In the genomic region with DNA sequence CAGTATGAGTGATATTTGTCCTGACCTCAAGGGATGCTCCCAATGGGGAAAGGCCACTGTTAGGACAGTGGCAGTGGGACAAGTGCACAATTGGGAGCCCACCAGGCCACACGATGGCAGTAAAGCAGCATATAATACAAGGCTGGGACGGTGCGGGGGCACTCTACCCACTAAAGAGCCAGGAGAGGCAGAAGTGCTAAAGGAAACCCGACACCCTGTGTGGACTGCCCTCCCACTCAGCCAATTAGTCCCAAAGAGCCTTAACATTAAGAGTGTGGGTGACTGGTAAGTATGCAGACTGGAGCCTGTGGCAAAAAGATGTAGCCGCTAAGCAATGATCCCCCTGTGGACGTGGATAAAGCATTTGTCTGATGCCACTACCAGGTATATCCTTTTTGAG, we compare ENCODE assay signal across 8 cellular contexts. TPM values are rescaled to one million over a fixed set of nuclear protein-coding genes. Genes with fewer than 3 reads are reported as not detected.
DNase-seq lines count a peak whose midpoint lies in the region; FAIRE-seq and TF ChIP-seq lines count a peak whose summit lies in the region.

No MANE protein-coding gene starts in this region.

- no peaks in the 10 kb centered on the region for H3K79me2 ChIP-seq in keratinocyte (ENCODE audit: control insufficient read depth, insufficient read depth, low read length)

- intact Hi-C loops in Calu3 (cut with micrococcal nuclease; ENCODE audit: unreplicated experiment) = loop anchor here (2.0 kb wide), 1 partner anchor 202 kb away; no protein-coding TSS in a partner anchor

- peaks cover 3% of the 10 kb centered on the region for H3K4me1 ChIP-seq in keratinocyte (ENCODE audit: control insufficient read depth, extremely low read depth, insufficient read depth, low read length)

- in situ Hi-C loops in brain microvascular endothelial cell (cut with HindIII; ENCODE audit: low pct_ligation_motif_present, low sequenced_read_pairs) = no loop called here

- no peak overlapping the region for H3K4me3 Mint-ChIP-seq in Calu3 (ENCODE audit: low read depth, unreplicated experiment)

- no peaks in the 10 kb centered on the region for H3K9me3 Mint-ChIP-seq in Calu3 (ENCODE audit: low read depth, unreplicated experiment)

- H3K36me3 ChIP-seq in brain microvascular endothelial cell (replicated peaks) (no peaks in the 10 kb centered on the region), keratinocyte (ENCODE audit: control insufficient read depth in 2 of 2, extremely low read depth in 1 of 2, insufficient read depth in 2 of 2, low read length in 2 of 2) (no peaks in the 10 kb centered on the region)

- CTCF ChIA-PET in Calu3 (lab: Charles Lee) = interaction anchor here (1.4 to 1.5 kb wide), 2 partner anchors 38 to 203 kb away, joined by 3 read pairs; no protein-coding TSS in a partner anchor

- no peaks in the 10 kb centered on the region for H3K9me1 ChIP-seq in keratinocyte (ENCODE audit: control insufficient read depth, extremely low read depth, insufficient read depth, low read length)

- H3K27ac ChIP-seq in brain microvascular endothelial cell = no peak overlapping the region
- no peak overlapping the region for H3K27ac ChIP-seq in keratinocyte (ENCODE audit: control insufficient read depth, insufficient read depth, low read length)

- no peak for FAIRE-seq in keratinocyte (lab: Jason Lieb, UNC)

- H4K20me1 ChIP-seq in keratinocyte (ENCODE audit: control insufficient read depth, extremely low read depth, insufficient read depth, low read length) = no peaks in the 10 kb centered on the region

- peaks cover 14% of the 10 kb centered on the region for H3K4me1 Mint-ChIP-seq in Calu3 (ENCODE audit: low read depth, unreplicated experiment)

- DNase-seq in Calu3 (peak; percentile 82), H4 (ENCODE audit: low spot score) (peak; percentile 61), NCI-H2029 (lab: John Stamatoyannopoulos, UW) (peak; percentile 79), UCSD-AML1 (lab: John Stamatoyannopoulos, UW; ENCODE audit: unreplicated experiment) (peak; percentile 77), brain microvascular endothelial cell (peak; percentile 47), keratinocyte (ENCODE audit: low read depth, low spot score) (no peak), hepatic stellate cell (ENCODE audit: low spot score) (no peak)
- DNase-seq in stimulated activated CD4-positive, alpha-beta T cell treated with anti-CD3 and anti-CD28 coated beads, Interleukin-1b, Interleukin-23, amount 100 ng/mL, for 24 hours (ENCODE audit: low read depth in 4 of 4, low spot score in 1 of 4) = peak; percentile 6 to 49 (median 30)

- TF ChIP-seq CTCF in Calu3 (IDR thresholded peaks at IDR 0.05; ENCODE audit: unreplicated experiment) (peak; percentile 43), brain microvascular endothelial cell (IDR thresholded peaks at IDR 0.05; ENCODE audit: low read depth, low read length, missing control alignments) (peak; percentile 77), keratinocyte (optimal IDR thresholded peaks at IDR 0.05 in 1 of 3, IDR thresholded peaks at IDR 0.05 in 1 of 3, conservative IDR thresholded peaks at IDR 0.05 in 1 of 3; ENCODE audit: extremely low read depth in 1 of 3, insufficient read depth in 2 of 3, low read length in 3 of 3) (peak; percentile 29 to 93 (median 60))

- H3K9ac ChIP-seq in keratinocyte (ENCODE audit: control insufficient read depth, extremely low read depth, insufficient read depth, low read length) = no peak overlapping the region

- no peak overlapping the region for H2AFZ ChIP-seq in keratinocyte (ENCODE audit: control insufficient read depth, low read length)

- H3K27me3 Mint-ChIP-seq in Calu3 (ENCODE audit: unreplicated experiment) = no peaks in the 10 kb centered on the region

- H3K4me3 ChIP-seq in brain microvascular endothelial cell (ENCODE audit: low read depth, low read length) (peak overlapping the region; percentile 20), keratinocyte (ENCODE audit: control insufficient read depth in 2 of 3, extremely low read depth in 1 of 3, insufficient read depth in 2 of 3, low read depth in 1 of 3, low read length in 3 of 3) (no peak overlapping the region)

- dilution Hi-C loops in keratinocyte (cut with MboI; ENCODE audit: extremely low pct_ligation_motif_present, low sequenced_read_pairs) = no loop called here

- H3K27ac Mint-ChIP-seq in Calu3 (ENCODE audit: unreplicated experiment) = no peak overlapping the region

- no peaks in the 10 kb centered on the region for H3K36me3 Mint-ChIP-seq in Calu3 (ENCODE audit: insufficient read depth, unreplicated experiment)

- no peaks in the 10 kb centered on the region for H3K9me3 ChIP-seq in keratinocyte (ENCODE audit: control insufficient read depth, low read depth, low read length)

- H3K27me3 ChIP-seq in brain microvascular endothelial cell (replicated peaks) (no peaks in the 10 kb centered on the region), keratinocyte (ENCODE audit: control insufficient read depth, extremely low read depth, insufficient read depth, low read length) (no peaks in the 10 kb centered on the region)

- H3K4me2 ChIP-seq in keratinocyte (ENCODE audit: control insufficient read depth, extremely low read depth, insufficient read depth, low read depth, low read length) = peak overlapping the region; percentile 35

- no TSS peak for BruUV-seq in Calu3 (replicated peaks; lab: Mats Ljungman, UMichigan)

RNA-seq across cellular contexts. Expression of a gene that starts 8.2 kb away (rescaled TPM):
- total RNA-seq in Calu3 (2022) = 8.0 and 8.3 TPM in 2 replicates
- 1.3 and 1.5 TPM in 2 replicates for total RNA-seq in H4 (2014; rRNA removed; shearing (Covaris generic))
- polyA plus RNA-seq in keratinocyte = 9.1 to 12.2 TPM (median 9.6 TPM) in 3 replicates
- polyA plus RNA-seq in keratinocyte (2011; ENCODE audit: low read depth) = 0.66 TPM
- 3.7 and 4.7 TPM in 2 replicates for polyA plus RNA-seq in keratinocyte (2011; cell fraction: cytosol; rRNA removed)
- 24.5 and 29.1 TPM in 2 replicates for polyA plus RNA-seq in keratinocyte (2011; cell fraction: nucleus; rRNA removed)
- polyA plus RNA-seq in keratinocyte (2012; ENCODE audit: low replicate concordance) = 3.8 and 8.4 TPM in 2 replicates
- 4.5 to 13.7 TPM (median 4.7 TPM) in 3 replicates for polyA minus RNA-seq in keratinocyte
- polyA minus RNA-seq in keratinocyte (2011; cell fraction: cytosol; rRNA and poly(A)+ RNA removed) = 0.77 TPM
- polyA minus RNA-seq in keratinocyte (2011; cell fraction: nucleus; rRNA and poly(A)+ RNA removed) = 7.6 and 12.3 TPM in 2 replicates

RNA-seq across cellular contexts. Expression of a gene that starts 9.4 kb away (rescaled TPM):
- total RNA-seq in Calu3 (2022) = not detected in 2 replicates
- total RNA-seq in H4 (2014; rRNA removed; shearing (Covaris generic)) = 0.15 TPM in 1 of 2 replicates, not detected in the other
- polyA plus RNA-seq in keratinocyte = 0.37 to 0.95 TPM (median 0.66 TPM) in 3 replicates
- polyA plus RNA-seq in keratinocyte (2011; ENCODE audit: low read depth) = not detected
- 0.30 and 0.69 TPM in 2 replicates for polyA plus RNA-seq in keratinocyte (2011; cell fraction: cytosol; rRNA removed)
- 0.37 TPM in 1 of 2 replicates, not detected in the other for polyA plus RNA-seq in keratinocyte (2011; cell fraction: nucleus; rRNA removed)
- polyA plus RNA-seq in keratinocyte (2012; ENCODE audit: low replicate concordance) = 0.66 and 0.71 TPM in 2 replicates
- 0.53 TPM in 1 of 3 replicates, not detected in the others for polyA minus RNA-seq in keratinocyte
- not detected for polyA minus RNA-seq in keratinocyte (2011; cell fraction: cytosol; rRNA and poly(A)+ RNA removed)
- not detected in 2 replicates for polyA minus RNA-seq in keratinocyte (2011; cell fraction: nucleus; rRNA and poly(A)+ RNA removed)

RNA-seq across cellular contexts. Expression of a gene that starts 44.5 kb away (rescaled TPM):
- 15.2 and 18.2 TPM in 2 replicates for total RNA-seq in Calu3 (2022)
- total RNA-seq in H4 (2014; rRNA removed; shearing (Covaris generic)) = 10.0 and 12.2 TPM in 2 replicates
- polyA plus RNA-seq in keratinocyte = 1.7 to 6.2 TPM (median 5.5 TPM) in 3 replicates
- polyA plus RNA-seq in keratinocyte (2011; ENCODE audit: low read depth) = 0.25 TPM
- 1.9 and 2.5 TPM in 2 replicates for polyA plus RNA-seq in keratinocyte (2011; cell fraction: cytosol; rRNA removed)
- polyA plus RNA-seq in keratinocyte (2011; cell fraction: nucleus; rRNA removed) = 1.6 and 2.5 TPM in 2 replicates
- polyA plus RNA-seq in keratinocyte (2012; ENCODE audit: low replicate concordance) = 0.37 and 7.6 TPM in 2 replicates
- 4.0 to 5.6 TPM (median 5.2 TPM) in 3 replicates for polyA minus RNA-seq in keratinocyte
- 9.4 TPM for polyA minus RNA-seq in keratinocyte (2011; cell fraction: cytosol; rRNA and poly(A)+ RNA removed)
- 1.2 and 1.6 TPM in 2 replicates for polyA minus RNA-seq in keratinocyte (2011; cell fraction: nucleus; rRNA and poly(A)+ RNA removed)

Comparison
In these comparisons a context has a peak if more than half of its experiments do, and no peak if none do; other contexts are left out.
1. DNase-seq: peak in Calu3 (single experiment), H4 (single experiment), NCI-H2029 (single experiment), UCSD-AML1 (single experiment), brain microvascular endothelial cell (single experiment) and stimulated activated CD4-positive, alpha-beta T cell treated with anti-CD3 and anti-CD28 coated beads, Interleukin-1b, Interleukin-23, amount 100 ng/mL, for 24 hours (4 of 4); none in keratinocyte (single experiment) and hepatic stellate cell (single experiment).
2. Peak in every context shown above with its lines, with median percentiles within 50 percentile points of each other: CTCF ChIP-seq.